In the genomic region with DNA sequence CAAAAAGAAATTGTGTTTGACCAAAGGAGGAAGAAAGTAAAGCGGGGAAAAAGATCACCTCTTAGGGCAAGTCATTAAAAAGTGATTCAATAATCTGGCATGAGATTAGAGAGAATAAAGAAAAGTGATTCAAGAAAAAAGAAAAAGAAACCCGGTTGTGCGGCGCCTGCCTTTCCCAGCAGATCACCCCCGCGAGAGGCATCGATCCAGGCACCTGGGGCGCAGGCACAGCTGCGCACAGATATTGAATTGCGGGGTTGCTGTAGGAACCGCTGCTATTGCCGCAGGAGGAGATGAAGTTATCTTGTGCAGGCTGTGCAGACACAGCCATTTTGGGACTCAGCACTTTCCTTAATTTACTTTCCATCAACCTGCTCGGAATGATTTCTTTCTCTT, we compare ENCODE assay signal across 8 cellular contexts.
DNase-seq lines count a peak whose midpoint lies in the region; ATAC-seq and TF ChIP-seq lines count a peak whose summit lies in the region.

No MANE protein-coding gene starts in this region.

- H3K9me3 Mint-ChIP-seq in CD8-positive, alpha-beta T cell, result peaks cover 2% of the 10 kb centered on the region
- H3K9me3 Mint-ChIP-seq in T-helper 1 cell treated with Interleukin-12 subunit alpha and Interleukin-12 subunit beta and Interleukin-4 antibody, amounts not matched to agents 30 μg/mL and 1 μg/mL, for 36 hours, result peaks cover 6% of the 10 kb centered on the region
- H3K9me3 Mint-ChIP-seq in nephron, result peaks cover 8% of the 10 kb centered on the region

- H3K27ac ChIP-seq in CD8-positive, alpha-beta T cell (ENCODE audit: low read depth, low read length), result peak overlapping the region; percentile 61

- no peaks in the 10 kb centered on the region for H3K27me3 ChIP-seq in CD8-positive, alpha-beta T cell (ENCODE audit: insufficient read depth, low read length)

- H3K4me1 Mint-ChIP-seq in CD8-positive, alpha-beta T cell (ENCODE audit: low read depth), result peaks cover 17% of the 10 kb centered on the region
- peaks cover 14% of the 10 kb centered on the region for H3K4me1 Mint-ChIP-seq in T-helper 1 cell treated with Interleukin-12 subunit alpha and Interleukin-12 subunit beta and Interleukin-4 antibody, amounts not matched to agents 30 μg/mL and 1 μg/mL, for 36 hours (ENCODE audit: low read depth)
- peaks cover 5% of the 10 kb centered on the region for H3K4me1 Mint-ChIP-seq in nephron

- H3K36me3 Mint-ChIP-seq in CD8-positive, alpha-beta T cell, result peaks cover 3% of the 10 kb centered on the region
- peaks cover 8% of the 10 kb centered on the region for H3K36me3 Mint-ChIP-seq in T-helper 1 cell treated with Interleukin-12 subunit alpha and Interleukin-12 subunit beta and Interleukin-4 antibody, amounts not matched to agents 30 μg/mL and 1 μg/mL, for 36 hours (ENCODE audit: low read depth)
- no peaks in the 10 kb centered on the region for H3K36me3 Mint-ChIP-seq in nephron (ENCODE audit: low read depth)

- no peaks in the 10 kb centered on the region for H3K27me3 Mint-ChIP-seq in CD8-positive, alpha-beta T cell (ENCODE audit: low read depth)
- peaks cover 28% of the 10 kb centered on the region for H3K27me3 Mint-ChIP-seq in T-helper 1 cell treated with Interleukin-12 subunit alpha and Interleukin-12 subunit beta and Interleukin-4 antibody, amounts not matched to agents 30 μg/mL and 1 μg/mL, for 36 hours (ENCODE audit: low read depth)
- peaks cover 10% of the 10 kb centered on the region for H3K27me3 Mint-ChIP-seq in nephron (ENCODE audit: low read depth)

- H3K4me1 ChIP-seq in CD8-positive, alpha-beta T cell (ENCODE audit: insufficient read depth, low read length), result peaks cover 10% of the 10 kb centered on the region

- no peaks in the 10 kb centered on the region for H3K36me3 ChIP-seq in CD8-positive, alpha-beta T cell (ENCODE audit: insufficient read depth, low read length)

- no peaks in the 10 kb centered on the region for H3K9me3 ChIP-seq in CD8-positive, alpha-beta T cell (ENCODE audit: low read length)

- CTCF ChIA-PET in CD8-positive, alpha-beta T cell (lab: Charles Lee), result interaction anchor here (0.6 to 3.8 kb wide), 33 partner anchors 10 to 366 kb away, joined by 3 to 60 read pairs (median 4); no protein-coding TSS in a partner anchor

- POLR2A ChIA-PET in CD8-positive, alpha-beta T cell (lab: Charles Lee), result interaction anchor here (0.8 to 1.3 kb wide), 5 partner anchors 20 to 185 kb away, joined by 3 to 6 read pairs (median 3); partner anchors contain the start of gene PPP1CB

- intact Hi-C loops in CD8-positive, alpha-beta T cell (cut with DNase I, micrococcal nuclease), result loop anchor here (1.0 to 10.0 kb wide), 11 partner anchors 20 to 1508 kb away; partner anchors contain the start of genes CLIP4 (in 1 of the 2) and SPDYA (in 1 of the 2)

- TF ChIP-seq CTCF in CD8-positive, alpha-beta T cell (IDR thresholded peaks at IDR 0.05), result peak; percentile 55
- TF ChIP-seq CTCF in epithelial cell of proximal tubule (conservative IDR thresholded peaks at IDR 0.05; ENCODE audit: low read depth, low read length) (no peak), nephron (IDR thresholded peaks at IDR 0.05; ENCODE audit: unreplicated experiment in 3 of 3) (peak in 2 of 3 experiments; percentile 42 to 57)

- H3K4me3 Mint-ChIP-seq in CD8-positive, alpha-beta T cell, result peak overlapping the region; percentile 92
- H3K4me3 Mint-ChIP-seq in T-helper 1 cell treated with Interleukin-12 subunit alpha and Interleukin-12 subunit beta and Interleukin-4 antibody, amounts not matched to agents 30 μg/mL and 1 μg/mL, for 36 hours, result peak overlapping the region; percentile 84
- peak overlapping the region; percentile 92 to 96 (median 93) for H3K4me3 Mint-ChIP-seq in nephron

- peak overlapping the region; percentile 78 for H3K4me3 ChIP-seq in CD8-positive, alpha-beta T cell (ENCODE audit: low read depth, low read length)
- H3K4me3 ChIP-seq in epithelial cell of proximal tubule (ENCODE audit: low read depth, low read length), result peak overlapping the region; percentile 51

- ATAC-seq in CD8-positive, alpha-beta T cell, result peak; percentile 41
- ATAC-seq in HG02571 (IDR thresholded peaks at IDR 0.05; ENCODE audit: unreplicated experiment), result peak; percentile 8

- peak overlapping the region; percentile 81 for H3K27ac Mint-ChIP-seq in CD8-positive, alpha-beta T cell
- peak overlapping the region; percentile 63 for H3K27ac Mint-ChIP-seq in T-helper 1 cell treated with Interleukin-12 subunit alpha and Interleukin-12 subunit beta and Interleukin-4 antibody, amounts not matched to agents 30 μg/mL and 1 μg/mL, for 36 hours
- H3K27ac Mint-ChIP-seq in nephron, result peak overlapping the region; percentile 61 to 96 (median 82)

- peak in 3 of 7 experiments; percentile 25 to 61 (median 40) for DNase-seq in CD8-positive, alpha-beta T cell
- DNase-seq in epithelial cell of proximal tubule (ENCODE audit: low read depth) (no peak), HK-2 (ENCODE audit: unreplicated experiment) (no peak)
- DNase-seq in stimulated activated CD4-positive, alpha-beta T cell treated with anti-CD3 and anti-CD28 coated beads, Interleukin-4, amount 100 ng/mL, for 1 hour, result no peak
- no peak for DNase-seq in effector CD4-positive, alpha-beta T cell
